Comparison of ENCODE assay signal across 7 cellular contexts in genomic region chr12:92398565-92399309, GRCh38.
DNase-seq lines count a peak whose midpoint lies in the region; ATAC-seq, FAIRE-seq and TF ChIP-seq lines count a peak whose summit lies in the region.

No MANE protein-coding gene starts in this region.

- peak overlapping the region; percentile 20 for H3K4me3 Mint-ChIP-seq in T-helper 2 cell treated with Interferon-gamma antibody and Interleukin-4, amounts not matched to agents 5 μg/mL and 100 μg/mL, for 36 hours

- peak; percentile 36 for ATAC-seq in HG02763 (IDR thresholded peaks at IDR 0.05; ENCODE audit: unreplicated experiment)

- H3K36me3 ChIP-seq in esophagus squamous epithelium = no peaks in the 10 kb centered on the region

- FAIRE-seq in RCC 7860 (lab: Jason Lieb, UNC) = no peak

- H3K4me1 ChIP-seq in esophagus squamous epithelium = peaks cover 0 to 63% (median 17%) of the 10 kb centered on the region in 3 donors

- no peak for TF ChIP-seq CTCF in esophagus squamous epithelium (IDR thresholded peaks at IDR 0.05)

- no peak overlapping the region for H3K4me3 ChIP-seq in esophagus squamous epithelium

- intact Hi-C loops in esophagus squamous epithelium (cut with DNase I) = no loop called here

- H3K9me3 Mint-ChIP-seq in T-helper 2 cell treated with Interferon-gamma antibody and Interleukin-4, amounts not matched to agents 5 μg/mL and 100 μg/mL, for 36 hours = peaks cover 34% of the 10 kb centered on the region

- peak in 1 of 4 donors; percentile 49 for TF ChIP-seq POLR2A in esophagus squamous epithelium (IDR thresholded peaks at IDR 0.05)

- in situ Hi-C loops in G401 (cut with HindIII; ENCODE audit: low sequenced_read_pairs) = no loop called here

- peak overlapping the region; percentile 84 for H3K27ac Mint-ChIP-seq in T-helper 2 cell treated with Interferon-gamma antibody and Interleukin-4, amounts not matched to agents 5 μg/mL and 100 μg/mL, for 36 hours

- H3K27me3 Mint-ChIP-seq in T-helper 2 cell treated with Interferon-gamma antibody and Interleukin-4, amounts not matched to agents 5 μg/mL and 100 μg/mL, for 36 hours (ENCODE audit: low read depth) = no peaks in the 10 kb centered on the region

- peaks cover 0 to 5% (median 0%) of the 10 kb centered on the region in 3 donors for H3K9me3 ChIP-seq in esophagus squamous epithelium

- DNase-seq in T-helper 2 cell treated with Interferon-gamma antibody and Interleukin-4, amounts not matched to agents 5 μg/mL and 100 μg/mL, for 36 hours (ENCODE audit: low spot score) = no peak
- no peak for DNase-seq in esophagus squamous epithelium (lab: John Stamatoyannopoulos, UW)
- peak; percentile 36 for DNase-seq in stimulated activated CD8-positive, alpha-beta memory T cell treated with anti-CD3 and anti-CD28 coated beads, Interleukin-4, amount 100 ng/mL, for 48 hours
- DNase-seq in RCC 7860 (ENCODE audit: low spot score) = no peak
- DNase-seq in G401 (ENCODE audit: low spot score) = no peak
- DNase-seq in DMS79 (lab: John Stamatoyannopoulos, UW) = no peak

- WGBS in esophagus squamous epithelium, 2 donors = 72 to 84% methylated on average over 6 to 7 of the region's 8 CpGs

- H3K27ac ChIP-seq in esophagus squamous epithelium = peak overlapping the region in 3 of 4 donors; percentile 18 to 81 (median 27)

- H3K4me1 Mint-ChIP-seq in T-helper 2 cell treated with Interferon-gamma antibody and Interleukin-4, amounts not matched to agents 5 μg/mL and 100 μg/mL, for 36 hours (ENCODE audit: low read depth) = peaks cover 77% of the 10 kb centered on the region

- H3K27me3 ChIP-seq in esophagus squamous epithelium = no peaks in the 10 kb centered on the region

- peaks cover 37% of the 10 kb centered on the region for H3K36me3 Mint-ChIP-seq in T-helper 2 cell treated with Interferon-gamma antibody and Interleukin-4, amounts not matched to agents 5 μg/mL and 100 μg/mL, for 36 hours (ENCODE audit: low read depth)
